8 cellular contexts compared by ENCODE assay signal in genomic region chr13:76903544-76904162, GRCh38. TPM values are rescaled to one million over a fixed set of nuclear protein-coding genes. Genes with fewer than 3 reads are reported as not detected.
A peak's percentile ranks its signal among the peaks of the same experiment; 100 is the strongest.
DNase-seq lines count a peak whose midpoint lies in the region; ATAC-seq, FAIRE-seq and TF ChIP-seq lines count a peak whose summit lies in the region.

No MANE protein-coding gene starts in this region.

- TF ChIP-seq CTCF in GM20000 (IDR thresholded peaks at IDR 0.05; ENCODE audit: extremely low read depth, missing control alignments): peak; percentile 96

- ATAC-seq in HG03565 (IDR thresholded peaks at IDR 0.05; ENCODE audit: unreplicated experiment): peak; percentile 96

- peak; percentile 28 for DNase-seq in Caki2 (ENCODE audit: low read depth)
- peak; percentile 60 for DNase-seq in GM20000 (ENCODE audit: low spot score)
- peak; percentile 28 for DNase-seq in NOMO-1 treated with dmso at 0.1 percent for 144 hours (lab: John Stamatoyannopoulos, UW; ENCODE audit: unreplicated experiment)
- DNase-seq in activated CD8-positive, alpha-beta memory T cell treated with anti-CD3 and anti-CD28 coated beads for 24 hours: peak; percentile 76
- DNase-seq in myocyte (ENCODE audit: low read depth): peak; percentile 79
- peak; percentile 12 to 71 (median 58) for DNase-seq in stimulated activated naive CD4-positive, alpha-beta T cell (lab: John Stamatoyannopoulos, UW)

- FAIRE-seq in endometrium (lab: Jason Lieb, UNC): peak; percentile 89

- in situ Hi-C loops in Caki2 (cut with HindIII; ENCODE audit: low pct_unique_long_range_greater_than_20kb, low sequenced_read_pairs): no loop called here

RNA-seq across cellular contexts. Expression of gene KCTD12, which starts 17.4 kb away (rescaled TPM):
- total RNA-seq in Caki2 (2014; rRNA removed; shearing (Covaris generic); ENCODE audit: low replicate concordance): 4.4 and 5.4 TPM in 2 replicates
- 52.0 and 98.6 TPM in 2 replicates for total RNA-seq in myocyte
- polyA plus RNA-seq in myocyte (2012): 31.9 TPM

RNA-seq across cellular contexts. Expression of gene ACOD1, which starts 44.7 kb away (rescaled TPM):
- total RNA-seq in Caki2 (2014; rRNA removed; shearing (Covaris generic); ENCODE audit: low replicate concordance): not detected in 2 replicates
- total RNA-seq in myocyte: not detected in 2 replicates
- not detected for polyA plus RNA-seq in myocyte (2012)

Comparison
In these comparisons a context has a peak if more than half of its experiments do, and no peak if none do; other contexts are left out.
1. Peak in every context shown above with its lines: DNase-seq and ATAC-seq.
2. DNase-seq: peak in every context shown above with its lines; median percentile 79 in myocyte; 76 in activated CD8-positive, alpha-beta memory T cell treated with anti-CD3 and anti-CD28 coated beads for 24 hours; 60 in GM20000; 58 in stimulated activated naive CD4-positive, alpha-beta T cell; 28 in Caki2; 28 in NOMO-1 treated with dmso at 0.1 percent for 144 hours.